In genomic region chr12:58889557-58889956, GRCh38 we compare ENCODE assay signal across 22 cellular contexts. TPM values are rescaled to one million over a fixed set of nuclear protein-coding genes. Genes with fewer than 3 reads are reported as not detected.
DNase-seq lines count a peak whose midpoint lies in the region; ATAC-seq lines count a peak whose summit lies in the region.
"Had no signal": no experiment of that assay in that cellular context is flagged by ENCODE, and none has a peak within 500 bp of the region (broad histone marks: within the 10 kb centered on the region; RNA-seq: fewer than 3 reads in every experiment).

No MANE protein-coding gene starts in this region.

- CTCF ChIA-PET in CD4-positive, alpha-beta memory T cell (lab: Charles Lee; ENCODE audit: partially characterized antibody), result no interaction called here

- H3K9me3 Mint-ChIP-seq in CD4-positive, alpha-beta memory T cell, result peaks cover 0 to 1% (median 0%) of the 10 kb centered on the region in 8 donors
- H3K9me3 Mint-ChIP-seq: activated naive CD4-positive, alpha-beta T cell treated with anti-CD3 and anti-CD28 coated beads, Interleukin-2, amount 50 U/mL, for 72 hours had no signal

- POLR2A ChIA-PET in CD4-positive, alpha-beta memory T cell (lab: Charles Lee; ENCODE audit: partially characterized antibody), result no interaction called here

- H3K36me3 ChIP-seq in CD4-positive, alpha-beta memory T cell (ENCODE audit: insufficient read depth, low read length), result no peaks in the 10 kb centered on the region
- H3K36me3 ChIP-seq: neutrophil had no signal

- DNase-seq in NCI-H1694 treated with DMSO at 0.1 percent for 48 hours (lab: John Stamatoyannopoulos, UW) (peak; percentile 63), amygdala (lab: John Stamatoyannopoulos, UW) (peak in 33 of 56 donors; percentile 5 to 73 (median 29)), hippocampal formation (lab: John Stamatoyannopoulos, UW) (peak; percentile 54 to 66), retina (peak; percentile 30), ecto neural progenitor cell (ENCODE audit: low spot score) (no peak)
- DNase-seq in CD4-positive, alpha-beta memory T cell, result no peak
- DNase-seq in activated CD4-positive, alpha-beta T cell treated with anti-CD3 and anti-CD28 coated beads for 1 hour, result no peak
- DNase-seq: activated CD8-positive, alpha-beta memory T cell treated with anti-CD3 and anti-CD28 coated beads for 24 hours; body of pancreas; KBM-7; MV-4-11; right lobe of liver; stimulated activated naive CD4-positive, alpha-beta T cell; T1000; trophoblast cell had no signal

- H3K4me3 ChIP-seq in CD4-positive, alpha-beta memory T cell (ENCODE audit: low read length in 2 of 2), result no peak overlapping the region
- H3K4me3 ChIP-seq: body of pancreas, coronary artery, gastroesophageal sphincter, right lobe of liver had no signal

- no peaks in the 10 kb centered on the region for H3K27me3 ChIP-seq in CD4-positive, alpha-beta memory T cell (ENCODE audit: insufficient read depth, low read length)
- H3K27me3 ChIP-seq: body of pancreas, gastroesophageal sphincter, neutrophil, right lobe of liver had no signal

- no peak overlapping the region for H3K27ac Mint-ChIP-seq in CD4-positive, alpha-beta memory T cell
- H3K27ac Mint-ChIP-seq: activated naive CD4-positive, alpha-beta T cell treated with anti-CD3 and anti-CD28 coated beads, Interleukin-2, amount 50 U/mL, for 72 hours had no signal

- no peaks in the 10 kb centered on the region for H3K36me3 Mint-ChIP-seq in CD4-positive, alpha-beta memory T cell
- H3K36me3 Mint-ChIP-seq: activated naive CD4-positive, alpha-beta T cell treated with anti-CD3 and anti-CD28 coated beads, Interleukin-2, amount 50 U/mL, for 72 hours had no signal

- intact Hi-C loops in CD4-positive, alpha-beta memory T cell (cut with micrococcal nuclease), result no loop called here

- no peaks in the 10 kb centered on the region for H3K27me3 Mint-ChIP-seq in CD4-positive, alpha-beta memory T cell

- no peaks in the 10 kb centered on the region for H3K4me1 ChIP-seq in CD4-positive, alpha-beta memory T cell (ENCODE audit: insufficient read depth, low read length)

- ATAC-seq in HG03159 (IDR thresholded peaks at IDR 0.05; ENCODE audit: unreplicated experiment), result no peak
- ATAC-seq: activated CD4-positive, CD25-positive, alpha-beta regulatory T cell treated with anti-CD3 and anti-CD28 coated beads, Interleukin-2, amount 50 U/mL, for 24 hours; activated naive CD4-positive, alpha-beta T cell treated with anti-CD3 and anti-CD28 coated beads, Interleukin-2, amount 50 U/mL, for 72 hours; body of pancreas; gastroesophageal sphincter; left lobe of liver; right lobe of liver had no signal

- no peaks in the 10 kb centered on the region for H3K4me1 Mint-ChIP-seq in CD4-positive, alpha-beta memory T cell

- no peak overlapping the region for H3K27ac ChIP-seq in CD4-positive, alpha-beta memory T cell (ENCODE audit: low read depth, low read length)
- H3K27ac ChIP-seq: body of pancreas, coronary artery, neutrophil, right lobe of liver had no signal

- no peak overlapping the region for H3K4me3 Mint-ChIP-seq in CD4-positive, alpha-beta memory T cell

- H3K9me3 ChIP-seq in CD4-positive, alpha-beta memory T cell (ENCODE audit: control insufficient read depth in 1 of 2, low read length in 2 of 2), result no peaks in the 10 kb centered on the region
- H3K9me3 ChIP-seq: body of pancreas, gastroesophageal sphincter, neutrophil, right lobe of liver had no signal

RNA-seq across cellular contexts. Expression of gene LRIG3, which starts 30.7 kb away (rescaled TPM):
- total RNA-seq in CD4-positive, alpha-beta memory T cell, result not detected
- polyA plus RNA-seq in CD4-positive, alpha-beta memory T cell, result not detected
- total RNA-seq: activated naive CD4-positive, alpha-beta T cell treated with anti-CD3 and anti-CD28 coated beads, Interleukin-2, amount 50 U/mL, for 72 hours had no signal

Comparison
In these comparisons a context has a peak if more than half of its experiments do, and no peak if none do; other contexts are left out.
1. DNase-seq: peak in NCI-H1694 treated with DMSO at 0.1 percent for 48 hours (single experiment), amygdala (33 of 56), hippocampal formation (2 of 2) and retina (single experiment); none in CD4-positive, alpha-beta memory T cell (0 of 5), ecto neural progenitor cell (single experiment) and activated CD4-positive, alpha-beta T cell treated with anti-CD3 and anti-CD28 coated beads for 1 hour (single experiment).